In genomic region chr17:21324741-21325140, GRCh38 we compare ENCODE assay signal across 8 cellular contexts. TPM values are rescaled to one million over a fixed set of nuclear protein-coding genes. Genes with fewer than 3 reads are reported as not detected.
"Had no signal": no experiment of that assay in that cellular context is flagged by ENCODE, and none has a peak within 500 bp of the region (broad histone marks: within the 10 kb centered on the region; RNA-seq: fewer than 3 reads in every experiment).

No MANE protein-coding gene starts in this region.

RNA-seq across cellular contexts. Expression of gene KCNJ12, which starts 51.4 kb away (rescaled TPM):
- total RNA-seq: activated B cell treated with CpG ODN at 0.5 μM for 24 hours; activated CD4-positive, alpha-beta memory T cell treated with anti-CD3 and anti-CD28 coated beads for 36 hours; activated CD4-positive, alpha-beta T cell treated with anti-CD3 and anti-CD28 coated beads, Interleukin-2, amount 10 ng/mL, durations not matched to agents 24 days and 14 days; activated CD8-positive, alpha-beta memory T cell treated with anti-CD3 and anti-CD28 coated beads for 36 hours; activated CD8-positive, alpha-beta T cell treated with anti-CD3 and anti-CD28 coated beads for 36 hours; activated naive CD4-positive, alpha-beta T cell treated with anti-CD3 and anti-CD28 coated beads for 36 hours; activated naive CD4-positive, alpha-beta T cell treated with anti-CD3 and anti-CD28 coated beads, Interleukin-2, amount 50 U/mL, for 72 hours; activated naive CD8-positive, alpha-beta T cell treated with anti-CD3 and anti-CD28 coated beads for 36 hours had no signal
